Comparison of ENCODE assay signal across 7 cellular contexts in the genomic region with DNA sequence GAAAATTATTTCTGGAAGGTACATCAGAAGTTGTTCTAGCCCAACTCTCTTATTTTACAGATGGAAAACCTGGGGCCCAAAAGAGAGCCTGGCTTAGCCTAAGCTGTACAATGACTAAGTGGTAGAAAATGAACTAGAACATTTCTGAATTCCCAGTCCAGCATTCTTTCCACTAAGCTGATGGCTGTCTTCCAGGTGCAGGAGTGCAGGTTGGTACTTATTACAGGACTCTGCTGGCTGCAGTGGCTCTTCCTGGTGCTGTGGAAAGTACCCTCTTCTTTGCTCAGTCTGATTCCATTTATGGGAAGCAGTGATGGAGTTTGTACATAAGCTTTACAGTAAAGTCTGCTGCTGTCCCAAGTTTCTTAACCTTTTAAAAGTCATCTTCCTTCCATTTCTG.
DNase-seq lines count a peak whose midpoint lies in the region; ATAC-seq, FAIRE-seq and TF ChIP-seq lines count a peak whose summit lies in the region.
"Not testable (repeated sequence)": the region's sequence is repeated elsewhere in the genome, so short reads cannot be mapped to it uniquely, and the experiment has no call there.

No MANE protein-coding gene starts in this region.

- DNase-seq in RCC 7860 (ENCODE audit: low spot score); Right ventricle myocardium inferior (ENCODE audit: missing footprints); heart left ventricle; left ventricle myocardium superior; left lung; mucosa of descending colon; upper lobe of right lung: not testable (repeated sequence)

- peak; percentile 86 for ATAC-seq in Right ventricle myocardium inferior
- ATAC-seq in heart left ventricle = peak; percentile 47 to 92 (median 77)
- peak; percentile 97 for ATAC-seq in left ventricle myocardium superior
- ATAC-seq in left lung = peak; percentile 68
- ATAC-seq in mucosa of descending colon = peak; percentile 50
- ATAC-seq in upper lobe of right lung = peak; percentile 39

- TF ChIP-seq POLR2A in heart left ventricle (IDR thresholded peaks at IDR 0.05) = not testable (repeated sequence)

- intact Hi-C loops in Right ventricle myocardium inferior (cut with DNase I); heart left ventricle (cut with DNase I); left ventricle myocardium superior (cut with micrococcal nuclease); left lung (cut with DNase I); mucosa of descending colon (cut with DNase I, micrococcal nuclease); upper lobe of right lung (cut with DNase I): not testable (repeated sequence)

- not testable (repeated sequence) for H3K4me1 ChIP-seq in heart left ventricle; left lung; mucosa of descending colon (ENCODE audit: low read depth); upper lobe of right lung

- H3K27me3 ChIP-seq in heart left ventricle, left lung, upper lobe of right lung: not testable (repeated sequence)

- not testable (repeated sequence) for TF ChIP-seq CTCF in heart left ventricle (IDR thresholded peaks at IDR 0.05); left lung (IDR thresholded peaks at IDR 0.05); mucosa of descending colon (IDR thresholded peaks at IDR 0.05); upper lobe of right lung (IDR thresholded peaks at IDR 0.05)

- not testable (repeated sequence) for H3K4me3 ChIP-seq in heart left ventricle, left lung, mucosa of descending colon, upper lobe of right lung

- H3K9me3 ChIP-seq in heart left ventricle, left lung, mucosa of descending colon, upper lobe of right lung: not testable (repeated sequence)

- FAIRE-seq in RCC 7860 (lab: Jason Lieb, UNC) = peak; percentile 64

- not testable (repeated sequence) for H3K27ac ChIP-seq in heart left ventricle, left lung, upper lobe of right lung

- not testable (repeated sequence) for H3K36me3 ChIP-seq in heart left ventricle; left lung; mucosa of descending colon (ENCODE audit: low read depth); upper lobe of right lung

Comparison
In these comparisons a context has a peak if more than half of its experiments do, and no peak if none do; other contexts are left out.
1. ATAC-seq: peak in every context shown above with its lines; median percentile 97 in left ventricle myocardium superior; 86 in Right ventricle myocardium inferior; 77 in heart left ventricle; 68 in left lung; 50 in mucosa of descending colon; 39 in upper lobe of right lung.